In genomic region chr16:88478115-88478514, GRCh38 we compare ENCODE assay signal across 11 cellular contexts. TPM values are rescaled to one million over a fixed set of nuclear protein-coding genes. Genes with fewer than 3 reads are reported as not detected.
DNase-seq lines count a peak whose midpoint lies in the region; ATAC-seq and TF ChIP-seq lines count a peak whose summit lies in the region.
"Had no signal": no experiment of that assay in that cellular context is flagged by ENCODE, and none has a peak within 500 bp of the region (broad histone marks: within the 10 kb centered on the region; RNA-seq: fewer than 3 reads in every experiment).

No MANE protein-coding gene starts in this region.

- H3K36me3 Mint-ChIP-seq in activated CD4-positive, alpha-beta T cell treated with anti-CD3 and anti-CD28 coated beads for 36 hours (ENCODE audit: low read depth) = no peaks in the 10 kb centered on the region
- H3K36me3 Mint-ChIP-seq in activated CD4-positive, alpha-beta T cell treated with anti-CD3 and anti-CD28 coated beads, Interleukin-2, amount 10 ng/mL, durations not matched to agents 24 days and 14 days (ENCODE audit: low read depth) = no peaks in the 10 kb centered on the region
- no peaks in the 10 kb centered on the region for H3K36me3 Mint-ChIP-seq in brain

- no peaks in the 10 kb centered on the region for H3K27me3 Mint-ChIP-seq in activated CD4-positive, alpha-beta T cell treated with anti-CD3 and anti-CD28 coated beads for 36 hours
- H3K27me3 Mint-ChIP-seq in activated CD4-positive, alpha-beta T cell treated with anti-CD3 and anti-CD28 coated beads, Interleukin-2, amount 10 ng/mL, durations not matched to agents 24 days and 14 days = no peaks in the 10 kb centered on the region
- no peaks in the 10 kb centered on the region for H3K27me3 Mint-ChIP-seq in brain
- H3K27me3 Mint-ChIP-seq: stimulated activated naive B cell treated with anti-CD40 and anti-IgM and Interleukin-4, amounts not matched to agents 10 μg/mL and 1 μg/mL and 100 μg/mL, for 72 hours had no signal

- TF ChIP-seq CTCF in brain (conservative IDR thresholded peaks at IDR 0.05) (no peak), lower leg skin (IDR thresholded peaks at IDR 0.05) (no peak)

- 62 to 72% methylated on average over 17 of the region's 17 CpGs for WGBS in lower leg skin, 2 donors

- no peak overlapping the region for H3K27ac ChIP-seq in substantia nigra (ENCODE audit: low read depth, low read length, poor library complexity, severe bottlenecking)
- H3K27ac ChIP-seq: GM23248 had no signal

- H3K27ac Mint-ChIP-seq in activated CD4-positive, alpha-beta T cell treated with anti-CD3 and anti-CD28 coated beads for 36 hours = no peak overlapping the region
- H3K27ac Mint-ChIP-seq in activated CD4-positive, alpha-beta T cell treated with anti-CD3 and anti-CD28 coated beads, Interleukin-2, amount 10 ng/mL, durations not matched to agents 24 days and 14 days = no peak overlapping the region
- peak overlapping the region in 3 of 5 experiments; percentile 36 to 81 (median 79) for H3K27ac Mint-ChIP-seq in brain
- H3K27ac Mint-ChIP-seq: stimulated activated naive B cell treated with anti-CD40 and anti-IgM and Interleukin-4, amounts not matched to agents 10 μg/mL and 1 μg/mL and 100 μg/mL, for 72 hours had no signal

- peak; percentile 67 for DNase-seq in activated CD4-positive, alpha-beta T cell treated with anti-CD3 and anti-CD28 coated beads for 36 hours
- no peak for DNase-seq in activated CD4-positive, alpha-beta T cell treated with anti-CD3 and anti-CD28 coated beads for 1 hour
- peak; percentile 76 for DNase-seq in activated CD4-positive, alpha-beta T cell treated with anti-CD3 and anti-CD28 coated beads, Interleukin-2, amount 10 ng/mL, durations not matched to agents 24 days and 14 days
- peak; percentile 24 for DNase-seq in stimulated activated CD8-positive, alpha-beta memory T cell treated with anti-CD3 and anti-CD28 coated beads, Interleukin-4, amount 100 ng/mL, for 24 hours (ENCODE audit: low read depth)
- DNase-seq in substantia nigra (lab: John Stamatoyannopoulos, UW) (no peak), lower leg skin (ENCODE audit: low spot score in 2 of 2) (no peak)
- DNase-seq: GM23248; small intestine; stimulated activated naive B cell treated with anti-CD40 and anti-IgM and Interleukin-4, amounts not matched to agents 10 μg/mL and 1 μg/mL and 100 μg/mL, for 72 hours had no signal

- ATAC-seq in activated CD4-positive, alpha-beta T cell treated with anti-CD3 and anti-CD28 coated beads for 36 hours = peak; percentile 64
- ATAC-seq in GM18873 (IDR thresholded peaks at IDR 0.05; ENCODE audit: low FRiP score, unreplicated experiment) = no peak
- ATAC-seq: stimulated activated naive B cell treated with anti-CD40 and anti-IgM and Interleukin-4, amounts not matched to agents 10 μg/mL and 1 μg/mL and 100 μg/mL, for 72 hours had no signal

- H3K9me3 Mint-ChIP-seq in activated CD4-positive, alpha-beta T cell treated with anti-CD3 and anti-CD28 coated beads for 36 hours (ENCODE audit: low read depth) = no peaks in the 10 kb centered on the region
- H3K9me3 Mint-ChIP-seq in activated CD4-positive, alpha-beta T cell treated with anti-CD3 and anti-CD28 coated beads, Interleukin-2, amount 10 ng/mL, durations not matched to agents 24 days and 14 days = no peaks in the 10 kb centered on the region
- no peaks in the 10 kb centered on the region for H3K9me3 Mint-ChIP-seq in brain
- H3K9me3 Mint-ChIP-seq: stimulated activated naive B cell treated with anti-CD40 and anti-IgM and Interleukin-4, amounts not matched to agents 10 μg/mL and 1 μg/mL and 100 μg/mL, for 72 hours had no signal

- POLR2A ChIA-PET in activated CD4-positive, alpha-beta T cell treated with anti-CD3 and anti-CD28 coated beads for 36 hours (lab: Charles Lee) = no interaction called here

- no peak overlapping the region for H3K4me3 ChIP-seq in lower leg skin (ENCODE audit: low read depth, poor library complexity, severe bottlenecking)
- H3K4me3 ChIP-seq: GM23248 had no signal

- no peak for TF ChIP-seq POLR2A in lower leg skin (IDR thresholded peaks at IDR 0.05)

- peaks cover 40% of the 10 kb centered on the region for H3K4me1 Mint-ChIP-seq in activated CD4-positive, alpha-beta T cell treated with anti-CD3 and anti-CD28 coated beads for 36 hours
- peaks cover 18% of the 10 kb centered on the region for H3K4me1 Mint-ChIP-seq in activated CD4-positive, alpha-beta T cell treated with anti-CD3 and anti-CD28 coated beads, Interleukin-2, amount 10 ng/mL, durations not matched to agents 24 days and 14 days
- H3K4me1 Mint-ChIP-seq in brain = peaks cover 53% of the 10 kb centered on the region

- no peak overlapping the region for H3K4me3 Mint-ChIP-seq in activated CD4-positive, alpha-beta T cell treated with anti-CD3 and anti-CD28 coated beads for 36 hours
- peak overlapping the region; percentile 32 for H3K4me3 Mint-ChIP-seq in activated CD4-positive, alpha-beta T cell treated with anti-CD3 and anti-CD28 coated beads, Interleukin-2, amount 10 ng/mL, durations not matched to agents 24 days and 14 days
- H3K4me3 Mint-ChIP-seq in brain = peak overlapping the region in 1 of 5 experiments; percentile 24

- intact Hi-C loops in activated CD4-positive, alpha-beta T cell treated with anti-CD3 and anti-CD28 coated beads for 36 hours (cut with DNase I, micrococcal nuclease) = no loop called here
- intact Hi-C loops in activated CD4-positive, alpha-beta T cell treated with anti-CD3 and anti-CD28 coated beads, Interleukin-2, amount 10 ng/mL, durations not matched to agents 24 days and 14 days (cut with micrococcal nuclease) = no loop called here
- intact Hi-C loops in lower leg skin (cut with DNase I; ENCODE audit: low total_unique reads) = no loop called here

- CTCF ChIA-PET in activated CD4-positive, alpha-beta T cell treated with anti-CD3 and anti-CD28 coated beads for 36 hours (lab: Charles Lee) = no interaction called here

RNA-seq across cellular contexts. Expression of gene ZFPM1, which starts 25.0 kb away (rescaled TPM):
- 10 to 100 TPM in 1 of 2 experiments, 1 to 10 TPM in 1; 9.9 to 12.6 TPM for total RNA-seq in activated CD4-positive, alpha-beta T cell treated with anti-CD3 and anti-CD28 coated beads for 36 hours
- 17.9 and 19.3 TPM in 2 replicates for total RNA-seq in activated CD4-positive, alpha-beta T cell treated with anti-CD3 and anti-CD28 coated beads, Interleukin-2, amount 10 ng/mL, durations not matched to agents 24 days and 14 days
- 9.8 TPM for polyA plus RNA-seq in brain (ENCODE audit: insufficient read depth, low read depth, low replicate concordance)
- 1 to 10 TPM; 2.0 to 4.0 (median 3.1) TPM for total RNA-seq in lower leg skin

Comparison
In these comparisons a context has a peak if more than half of its experiments do, and no peak if none do; other contexts are left out.
1. DNase-seq: peak in activated CD4-positive, alpha-beta T cell treated with anti-CD3 and anti-CD28 coated beads for 36 hours (single experiment), activated CD4-positive, alpha-beta T cell treated with anti-CD3 and anti-CD28 coated beads, Interleukin-2, amount 10 ng/mL, durations not matched to agents 24 days and 14 days (single experiment) and stimulated activated CD8-positive, alpha-beta memory T cell treated with anti-CD3 and anti-CD28 coated beads, Interleukin-4, amount 100 ng/mL, for 24 hours (single experiment); none in activated CD4-positive, alpha-beta T cell treated with anti-CD3 and anti-CD28 coated beads for 1 hour (single experiment), substantia nigra (0 of 49) and lower leg skin (0 of 2).
2. H3K27ac Mint-ChIP-seq: peak in brain (3 of 5); none in activated CD4-positive, alpha-beta T cell treated with anti-CD3 and anti-CD28 coated beads for 36 hours (single experiment) and activated CD4-positive, alpha-beta T cell treated with anti-CD3 and anti-CD28 coated beads, Interleukin-2, amount 10 ng/mL, durations not matched to agents 24 days and 14 days (single experiment).